13 cellular contexts compared by ENCODE assay signal in genomic region chr12:89475203-89475990, GRCh38. TPM values are rescaled to one million over a fixed set of nuclear protein-coding genes. Genes with fewer than 3 reads are reported as not detected.
DNase-seq lines count a peak whose midpoint lies in the region; ATAC-seq lines count a peak whose summit lies in the region.
"Had no signal": no experiment of that assay in that cellular context is flagged by ENCODE, and none has a peak within 500 bp of the region (broad histone marks: within the 10 kb centered on the region; RNA-seq: fewer than 3 reads in every experiment).

No MANE protein-coding gene starts in this region.

- no peaks in the 10 kb centered on the region for H3K9me3 Mint-ChIP-seq in CD4-positive, CD25-positive, alpha-beta regulatory T cell
- no peaks in the 10 kb centered on the region for H3K9me3 Mint-ChIP-seq in activated CD4-positive, alpha-beta memory T cell treated with anti-CD3 and anti-CD28 coated beads for 36 hours

- H3K4me1 Mint-ChIP-seq in CD4-positive, CD25-positive, alpha-beta regulatory T cell: peaks cover 11 to 29% (median 15%) of the 10 kb centered on the region in 4 donors
- H3K4me1 Mint-ChIP-seq in activated CD4-positive, alpha-beta memory T cell treated with anti-CD3 and anti-CD28 coated beads for 36 hours (ENCODE audit: low read depth): peaks cover 43% of the 10 kb centered on the region

- no peaks in the 10 kb centered on the region for H3K27me3 ChIP-seq in CD4-positive, CD25-positive, alpha-beta regulatory T cell (ENCODE audit: control insufficient read depth, insufficient read depth, low read length)
- H3K27me3 ChIP-seq: tibial artery had no signal

- no peak overlapping the region for H3K27ac ChIP-seq in CD4-positive, CD25-positive, alpha-beta regulatory T cell (ENCODE audit: insufficient read depth, low read length, poor library complexity, severe bottlenecking)
- H3K27ac ChIP-seq: tibial artery had no signal

- CTCF ChIA-PET in activated CD4-positive, alpha-beta memory T cell treated with anti-CD3 and anti-CD28 coated beads for 36 hours (lab: Charles Lee): interaction anchor here (0.5 to 1.0 kb wide), 2 partner anchors 458 to 484 kb away, joined by 3 to 4 read pairs; no protein-coding TSS in a partner anchor

- POLR2A ChIA-PET in activated CD4-positive, alpha-beta memory T cell treated with anti-CD3 and anti-CD28 coated beads for 36 hours (lab: Charles Lee): interaction anchor here (2.4 kb wide), 1 partner anchor 50 kb away, joined by 6 read pairs; the partner anchor contains the start of genes GALNT4 and POC1B

- peaks cover 3% of the 10 kb centered on the region for H3K4me1 ChIP-seq in CD4-positive, CD25-positive, alpha-beta regulatory T cell (ENCODE audit: control insufficient read depth, insufficient read depth, low read length, poor library complexity, severe bottlenecking)
- H3K4me1 ChIP-seq: tibial artery had no signal

- H3K27ac Mint-ChIP-seq in CD4-positive, CD25-positive, alpha-beta regulatory T cell: peak overlapping the region in 2 of 3 donors; percentile 13 to 16
- peak overlapping the region; percentile 57 for H3K27ac Mint-ChIP-seq in activated CD4-positive, alpha-beta memory T cell treated with anti-CD3 and anti-CD28 coated beads for 36 hours

- H3K4me3 ChIP-seq in CD4-positive, CD25-positive, alpha-beta regulatory T cell (ENCODE audit: low read depth, low read length): no peak overlapping the region
- H3K4me3 ChIP-seq: tibial artery had no signal

- peaks cover 5% of the 10 kb centered on the region for H3K36me3 Mint-ChIP-seq in CD4-positive, CD25-positive, alpha-beta regulatory T cell
- peaks cover 3% of the 10 kb centered on the region for H3K36me3 Mint-ChIP-seq in activated CD4-positive, alpha-beta memory T cell treated with anti-CD3 and anti-CD28 coated beads for 36 hours

- no peak for ATAC-seq in CD4-positive, CD25-positive, alpha-beta regulatory T cell (ENCODE audit: low read depth in 2 of 2)
- ATAC-seq in GM19351 (IDR thresholded peaks at IDR 0.05; ENCODE audit: unreplicated experiment): peak; percentile 52
- peak; percentile 53 for ATAC-seq in HG02798 (IDR thresholded peaks at IDR 0.05; ENCODE audit: poor library complexity, unreplicated experiment)
- no peak for ATAC-seq in GM18519 (IDR thresholded peaks at IDR 0.05; ENCODE audit: low FRiP score, unreplicated experiment)

- intact Hi-C loops in activated CD4-positive, alpha-beta memory T cell treated with anti-CD3 and anti-CD28 coated beads for 36 hours (cut with micrococcal nuclease): no loop called here

- no peak overlapping the region for H3K4me3 Mint-ChIP-seq in CD4-positive, CD25-positive, alpha-beta regulatory T cell
- H3K4me3 Mint-ChIP-seq in activated CD4-positive, alpha-beta memory T cell treated with anti-CD3 and anti-CD28 coated beads for 36 hours: no peak overlapping the region

- no peaks in the 10 kb centered on the region for H3K27me3 Mint-ChIP-seq in CD4-positive, CD25-positive, alpha-beta regulatory T cell
- H3K27me3 Mint-ChIP-seq in activated CD4-positive, alpha-beta memory T cell treated with anti-CD3 and anti-CD28 coated beads for 36 hours: no peaks in the 10 kb centered on the region
- H3K27me3 Mint-ChIP-seq: progenitor cell of endocrine pancreas had no signal

- H3K36me3 ChIP-seq in CD4-positive, CD25-positive, alpha-beta regulatory T cell (ENCODE audit: control insufficient read depth, insufficient read depth, low read length): no peaks in the 10 kb centered on the region
- H3K36me3 ChIP-seq: tibial artery had no signal

- H3K9me3 ChIP-seq in CD4-positive, CD25-positive, alpha-beta regulatory T cell (ENCODE audit: control insufficient read depth in 2 of 2, low read length in 2 of 2): no peaks in the 10 kb centered on the region
- H3K9me3 ChIP-seq: tibial artery had no signal

- no peak for DNase-seq in CD4-positive, CD25-positive, alpha-beta regulatory T cell
- DNase-seq in activated CD4-positive, alpha-beta memory T cell treated with anti-CD3 and anti-CD28 coated beads for 36 hours: no peak
- DNase-seq in activated CD4-positive, CD25-positive, alpha-beta regulatory T cell treated with anti-CD3 and anti-CD28 coated beads, Interleukin-2, amount 50 U/mL, for 72 hours: no peak
- DNase-seq in NCI-H526 treated with DMSO at 0.1 percent for 48 hours (lab: John Stamatoyannopoulos, UW): no peak
- DNase-seq in stimulated activated CD4-positive, alpha-beta T cell treated with anti-CD3 and anti-CD28 coated beads, Interleukin-15, amount 100 ng/mL, for 24 hours: no peak
- DNase-seq: central memory CD4-positive, alpha-beta T cell; islet precursor cell; NCI-H1092 treated with DMSO at 0.1 percent for 48 hours; tibial artery had no signal

RNA-seq across cellular contexts. Expression of gene GALNT4, which starts 49.2 kb away (rescaled TPM):
- total RNA-seq in CD4-positive, CD25-positive, alpha-beta regulatory T cell: 8.8 TPM
- 1 to 10 TPM; 5.0 to 8.1 (median 5.6) TPM for polyA plus RNA-seq in CD4-positive, CD25-positive, alpha-beta regulatory T cell
- total RNA-seq in activated CD4-positive, alpha-beta memory T cell treated with anti-CD3 and anti-CD28 coated beads for 36 hours: 1 to 10 TPM; 5.8 to 6.0 TPM

RNA-seq across cellular contexts. Expression of gene POC1B, which starts 50.5 kb away (rescaled TPM):
- total RNA-seq in CD4-positive, CD25-positive, alpha-beta regulatory T cell: 22.1 TPM
- polyA plus RNA-seq in CD4-positive, CD25-positive, alpha-beta regulatory T cell: 10 to 100 TPM; 28.2 to 38.0 (median 33.3) TPM
- 10 to 100 TPM; 38.2 to 40.9 TPM for total RNA-seq in activated CD4-positive, alpha-beta memory T cell treated with anti-CD3 and anti-CD28 coated beads for 36 hours

Comparison
In these comparisons a context has a peak if more than half of its experiments do, and no peak if none do; other contexts are left out.
1. ATAC-seq: peak in GM19351 (single experiment) and HG02798 (single experiment); none in CD4-positive, CD25-positive, alpha-beta regulatory T cell (0 of 2) and GM18519 (single experiment).